Comparison of ENCODE assay signal across 8 cellular contexts in the genomic region with DNA sequence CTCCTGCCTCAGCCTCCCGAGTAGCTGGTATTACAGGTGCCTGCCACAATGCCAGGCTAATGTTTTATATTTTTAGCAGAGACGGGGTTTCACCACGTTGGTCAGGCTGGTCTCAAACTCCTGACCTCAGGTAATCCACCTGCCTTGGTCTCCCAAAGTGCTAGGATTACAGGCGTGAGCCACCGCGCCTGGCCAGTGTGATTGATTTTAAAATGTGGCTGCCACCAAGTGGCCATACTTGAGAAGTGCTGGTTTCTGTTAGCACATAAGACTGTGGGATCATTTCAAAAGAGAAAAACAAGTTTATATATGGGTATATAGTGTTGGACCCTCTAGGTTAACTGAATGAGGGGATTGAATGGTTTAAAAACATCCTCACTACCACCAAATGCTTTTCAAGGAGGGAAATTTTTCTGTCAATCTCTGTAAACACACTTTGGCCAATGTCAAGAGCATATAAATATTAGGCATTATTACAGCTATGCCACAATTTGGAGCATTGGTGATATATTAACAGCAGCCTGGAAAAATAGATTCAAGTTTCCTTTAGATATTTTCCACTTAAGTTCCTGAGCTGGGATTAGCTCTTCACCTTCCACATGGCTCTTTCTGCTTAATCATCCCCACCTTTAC. TPM values are rescaled to one million over a fixed set of nuclear protein-coding genes. Genes with fewer than 3 reads are reported as not detected.
DNase-seq lines count a peak whose midpoint lies in the region; TF ChIP-seq lines count a peak whose summit lies in the region.

No MANE protein-coding gene starts in this region.

- intact Hi-C loops in uterus (cut with DNase I; ENCODE audit: low total_unique reads) = no loop called here

- H3K4me1 Mint-ChIP-seq in H9 = no peaks in the 10 kb centered on the region

- no peak overlapping the region for H2BK12ac ChIP-seq in H9 (ENCODE audit: insufficient read length, low read depth, low read length)

- no peak overlapping the region for H4K8ac ChIP-seq in H9 (replicated peaks; ENCODE audit: insufficient read length, low read depth, low read length)

- H3K27ac Mint-ChIP-seq in H9 = 0 out of 7 replicates have a peak overlapping the region, but pooled peaks of 1 of the 3 experiments have one; percentile 27

- no peak overlapping the region for H2BK120ac ChIP-seq in H9 (ENCODE audit: low read depth, low read length, poor library complexity, severe bottlenecking)

- no peak overlapping the region for H3K4ac ChIP-seq in H9 (ENCODE audit: low read depth, low read length)

- H2BK20ac ChIP-seq in H9 (ENCODE audit: low read depth, low read length, poor library complexity, severe bottlenecking) = no peak overlapping the region

- no peaks in the 10 kb centered on the region for H3K79me1 ChIP-seq in H9 (ENCODE audit: insufficient read depth, low read depth, low read length, poor library complexity, severe bottlenecking)

- no CpG with 5 or more reads among the region's 6 CpGs for WGBS in H9 (ENCODE audit: extremely low coverage, insufficient read length, low lambda C conversion rate)

- no peak overlapping the region for H2BK15ac ChIP-seq in H9 (ENCODE audit: low read depth, low read length)

- no peaks in the 10 kb centered on the region for H4K20me1 ChIP-seq in H9 (ENCODE audit: control insufficient read depth, insufficient read depth, insufficient read length)

- no peak overlapping the region for H3K14ac ChIP-seq in H9 (ENCODE audit: insufficient read depth, low read length)

- H3K18ac ChIP-seq in H9 (ENCODE audit: insufficient read length, low read depth, low read length) = no peak overlapping the region

- DNase-seq in BE2C = no peak
- DNase-seq in H9 = no peak
- peak; percentile 31 for DNase-seq in SW480 (ENCODE audit: low spot score)
- DNase-seq in choroid plexus epithelial cell (ENCODE audit: low read depth) = peak; percentile 72
- DNase-seq in lung microvascular endothelial cell (ENCODE audit: low read depth in 2 of 2) = peak; percentile 66 to 78
- peak in 1 of 2 donors; percentile 36 for DNase-seq in uterus
- DNase-seq in amniotic stem cell (lab: John Stamatoyannopoulos, UW) = no peak
- no peak for DNase-seq in DMS153 (lab: John Stamatoyannopoulos, UW)

- peaks cover 63% of the 10 kb centered on the region for H3K36me3 ChIP-seq in BE2C
- no peaks in the 10 kb centered on the region for H3K36me3 ChIP-seq in uterus

- no peaks in the 10 kb centered on the region for H3K4me1 ChIP-seq in BE2C
- H3K4me1 ChIP-seq in H9 (ENCODE audit: insufficient read depth, low read length) = no peaks in the 10 kb centered on the region
- H3K4me1 ChIP-seq in uterus = no peaks in the 10 kb centered on the region

- H3K4me3 ChIP-seq in BE2C (ENCODE audit: low read depth, low read length) (no peak overlapping the region), choroid plexus epithelial cell (ENCODE audit: low read depth, low read length) (no peak overlapping the region), uterus (no peak overlapping the region)

- H2BK5ac ChIP-seq in H9 (ENCODE audit: insufficient read length, low read length) = no peak overlapping the region

- H3T11ph ChIP-seq in H9 (ENCODE audit: low read length) = no peak overlapping the region

- H3K27me3 ChIP-seq in BE2C (no peaks in the 10 kb centered on the region), H9 (ENCODE audit: insufficient read depth, low read length) (no peaks in the 10 kb centered on the region), uterus (no peaks in the 10 kb centered on the region)

- H3K79me2 ChIP-seq in H9 (ENCODE audit: insufficient read depth, low read length) = no peaks in the 10 kb centered on the region

- peaks cover 75 to 93% (median 91%) of the 10 kb centered on the region in 3 experiments for H3K36me3 Mint-ChIP-seq in H9 (ENCODE audit: insufficient read depth in 1 of 3, low read depth in 3 of 3)

- H3K9me3 ChIP-seq in BE2C = no peaks in the 10 kb centered on the region
- H3K9me3 ChIP-seq in H9 (ENCODE audit: control insufficient read depth, low read depth, low read length) = no peaks in the 10 kb centered on the region
- H3K9me3 ChIP-seq in uterus = no peaks in the 10 kb centered on the region

- no peak overlapping the region for H3K9ac ChIP-seq in H9 (ENCODE audit: extremely low read depth, insufficient read length, low read length)

- no peak overlapping the region for H4K91ac ChIP-seq in H9 (ENCODE audit: insufficient read length, low read depth, low read length)

- peak; percentile 54 for TF ChIP-seq CTCF in BE2C (IDR thresholded peaks at IDR 0.05; ENCODE audit: low read depth, low read length)
- peak; percentile 80 for TF ChIP-seq CTCF in H9 (conservative IDR thresholded peaks at IDR 0.05)
- peak; percentile 69 for TF ChIP-seq CTCF in choroid plexus epithelial cell (conservative IDR thresholded peaks at IDR 0.05; ENCODE audit: low read depth, low read length)
- peak; percentile 50 to 67 (median 60) for TF ChIP-seq CTCF in uterus (IDR thresholded peaks at IDR 0.05)

- TF ChIP-seq POLR2A in uterus (IDR thresholded peaks at IDR 0.05) = no peak

- H2AK5ac ChIP-seq in H9 (ENCODE audit: insufficient read length, low read length) = no peak overlapping the region

- H3K4me3 Mint-ChIP-seq in H9 = no peak overlapping the region

- no peak overlapping the region for H3K27ac ChIP-seq in H9 (ENCODE audit: insufficient read length, low read depth, low read length)
- H3K27ac ChIP-seq in uterus = no peak overlapping the region

- H3K4me2 ChIP-seq in H9 (ENCODE audit: insufficient read depth, insufficient read length, low read length) = no peak overlapping the region

- no peaks in the 10 kb centered on the region for H3K23me2 ChIP-seq in H9 (ENCODE audit: insufficient read length, low read depth, low read length, poor library complexity, severe bottlenecking)

- no peak overlapping the region for H4K5ac ChIP-seq in H9 (ENCODE audit: insufficient read length, low read depth, low read length)

- no peak overlapping the region for H2AFZ ChIP-seq in H9 (ENCODE audit: low read length)

- H3K23ac ChIP-seq in H9 (ENCODE audit: insufficient read length, low read depth, low read length) = no peak overlapping the region

- no peak overlapping the region for H3K56ac ChIP-seq in H9 (ENCODE audit: insufficient read length, low read depth, low read length)

- H3K27me3 Mint-ChIP-seq in H9 (ENCODE audit: low read depth) = no peaks in the 10 kb centered on the region

- H3K9me3 Mint-ChIP-seq in H9 = no peaks in the 10 kb centered on the region

RNA-seq across cellular contexts. Expression of gene DHRS13, which starts 13.5 kb away (rescaled TPM):
- polyA plus RNA-seq in BE2C (2012; ENCODE audit: insufficient read depth, insufficient read length, low read depth) = 14.8 TPM
- total RNA-seq in H9 (2021) (28.6 and 29.6 TPM in 2 replicates), lung microvascular endothelial cell (6.3 and 14.5 TPM in 2 replicates), uterus (10 to 100 TPM in 3 of 4 donors, under 1 TPM in 1; 0.26 to 17.4 (median 13.6) TPM)

RNA-seq across cellular contexts. Expression of gene FLOT2, which starts 18.9 kb away (rescaled TPM):
- polyA plus RNA-seq in BE2C (2012; ENCODE audit: insufficient read depth, insufficient read length, low read depth) = 53.5 TPM
- total RNA-seq in H9 (2021) (173 and 185 TPM in 2 replicates), lung microvascular endothelial cell (73.2 and 93.7 TPM in 2 replicates), uterus (100 to 1,000 TPM in 1 of 4 donors, 10 to 100 TPM in 3; 31.3 to 117 (median 37.4) TPM)

RNA-seq across cellular contexts. Expression of gene PHF12, which starts 34.9 kb away (rescaled TPM):
- polyA plus RNA-seq in BE2C (2012; ENCODE audit: insufficient read depth, insufficient read length, low read depth) = 43.0 TPM
- total RNA-seq in H9 (2021) = 62.1 and 68.5 TPM in 2 replicates
- total RNA-seq in lung microvascular endothelial cell = 4.1 and 6.5 TPM in 2 replicates
- 10 to 100 TPM; 22.1 to 78.4 (median 55.2) TPM for total RNA-seq in uterus

Comparison
In these comparisons a context has a peak if more than half of its experiments do, and no peak if none do; other contexts are left out.
1. DNase-seq: peak in SW480 (single experiment), choroid plexus epithelial cell (single experiment) and lung microvascular endothelial cell (2 of 2); none in BE2C (single experiment), H9 (single experiment), amniotic stem cell (single experiment) and DMS153 (single experiment).
2. Peak in every context shown above with its lines, with median percentiles within 50 percentile points of each other: CTCF ChIP-seq.